ENCODE assay signal across 8 cellular contexts in the genomic region with DNA sequence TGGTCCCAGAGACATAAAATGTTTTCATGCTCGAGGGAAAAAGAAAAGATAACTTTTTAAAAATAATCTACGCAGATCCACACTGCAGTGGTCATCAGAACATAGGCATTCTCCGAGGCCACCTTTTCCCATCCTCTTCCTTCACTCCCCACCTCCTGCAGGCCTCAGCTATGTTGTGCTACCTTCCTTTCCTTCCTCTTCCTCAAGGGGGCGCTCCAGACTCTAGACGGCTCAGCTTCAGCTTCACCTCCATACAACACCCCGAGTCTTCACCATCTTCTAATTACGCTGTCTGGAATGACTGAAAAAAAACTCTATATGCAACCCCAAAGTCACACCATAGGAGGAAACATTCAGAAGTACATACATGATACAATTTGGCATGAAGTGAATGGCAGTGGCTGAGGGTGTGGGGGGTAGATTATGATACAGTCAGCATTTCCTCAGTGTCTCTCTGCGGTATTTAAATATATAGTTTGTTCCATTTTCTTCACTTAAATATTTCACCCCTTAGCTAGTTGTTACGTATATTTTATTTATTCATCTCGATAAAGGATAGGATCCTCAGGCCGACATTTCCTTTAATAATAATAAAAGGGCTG.
A peak's percentile ranks its signal among the peaks of the same experiment; 100 is the strongest.
DNase-seq lines count a peak whose midpoint lies in the region; ATAC-seq and TF ChIP-seq lines count a peak whose summit lies in the region.

No MANE protein-coding gene starts in this region.

- DNase-seq in CD4-positive, alpha-beta T cell = peak; percentile 5 to 56 (median 36)
- DNase-seq in NOMO-1 treated with DMSO at 0.1 percent for 48 hours (lab: John Stamatoyannopoulos, UW; ENCODE audit: unreplicated experiment) = peak; percentile 43
- DNase-seq in activated T-cell treated with anti-CD3 and anti-CD28 coated beads for 48 hours (ENCODE audit: low read depth) = peak; percentile 35
- peak; percentile 67 for DNase-seq in fibroblast of villous mesenchyme (ENCODE audit: low read depth)
- peak; percentile 57 for DNase-seq in prostate gland (ENCODE audit: low spot score)
- no peak for DNase-seq in GM19240 (ENCODE audit: insufficient read length, low spot score)

- no peak overlapping the region for H3K4me3 Mint-ChIP-seq in CD4-positive, alpha-beta T cell

- no peaks in the 10 kb centered on the region for H3K27me3 ChIP-seq in CD4-positive, alpha-beta T cell (ENCODE audit: control insufficient read depth, insufficient read depth, low read length)
- H3K27me3 ChIP-seq in prostate gland (replicated peaks; ENCODE audit: insufficient read depth) = no peaks in the 10 kb centered on the region

- TF ChIP-seq POLR2A in prostate gland (IDR thresholded peaks at IDR 0.05) = no peak

- no peak overlapping the region for H3K4me3 ChIP-seq in fibroblast of villous mesenchyme (ENCODE audit: low read depth, low read length)
- H3K4me3 ChIP-seq in prostate gland = no peak overlapping the region

- no peaks in the 10 kb centered on the region for H3K36me3 ChIP-seq in prostate gland

- H3K9me3 Mint-ChIP-seq in CD4-positive, alpha-beta T cell = no peaks in the 10 kb centered on the region

- peaks cover 2% of the 10 kb centered on the region for H3K4me1 ChIP-seq in prostate gland (replicated peaks)

- peak; percentile 31 for TF ChIP-seq CTCF in CD4-positive, alpha-beta T cell (IDR thresholded peaks at IDR 0.05)
- TF ChIP-seq CTCF in fibroblast of villous mesenchyme (IDR thresholded peaks at IDR 0.05; ENCODE audit: insufficient read depth, low read depth, low read length) = peak; percentile 82
- peak in 3 of 4 experiments; percentile 47 to 62 (median 60) for TF ChIP-seq CTCF in prostate gland (IDR thresholded peaks at IDR 0.05)

- no peak overlapping the region for H3K27ac Mint-ChIP-seq in CD4-positive, alpha-beta T cell

- no peaks in the 10 kb centered on the region for H3K36me3 Mint-ChIP-seq in CD4-positive, alpha-beta T cell (ENCODE audit: low read depth)

- no peak overlapping the region for H3K27ac ChIP-seq in CD4-positive, alpha-beta T cell (ENCODE audit: low read depth, low read length)
- no peak overlapping the region for H3K27ac ChIP-seq in prostate gland

- H3K27me3 Mint-ChIP-seq in CD4-positive, alpha-beta T cell = peaks cover 5% of the 10 kb centered on the region

- no peaks in the 10 kb centered on the region for H3K4me1 Mint-ChIP-seq in CD4-positive, alpha-beta T cell (ENCODE audit: low read depth)

- WGBS in prostate gland = 60% methylated on average over 11 of the region's 11 CpGs

- peak; percentile 62 for ATAC-seq in CD4-positive, alpha-beta T cell (ENCODE audit: poor library complexity)
- ATAC-seq in GM19372 (IDR thresholded peaks at IDR 0.05; ENCODE audit: low read depth, unreplicated experiment) (peak; percentile 95), HG03378 (IDR thresholded peaks at IDR 0.05; ENCODE audit: unreplicated experiment) (peak; percentile 89)

- CTCF ChIA-PET in CD4-positive, alpha-beta T cell (lab: Charles Lee) = interaction anchor here (1.1 to 1.7 kb wide), 5 partner anchors 11 to 586 kb away, joined by 3 to 6 read pairs (median 4); a partner anchor contains a TSS

- intact Hi-C loops in CD4-positive, alpha-beta T cell (cut with DNase I, micrococcal nuclease) = loop anchor here (1.0 to 2.0 kb wide), 2 partner anchors 586 to 589 kb away; no protein-coding TSS in a partner anchor
- intact Hi-C loops in prostate gland (cut with DNase I) = loop anchor here (10.0 kb wide), 1 partner anchor 579 kb away; a partner anchor contains a TSS

- H3K9me3 ChIP-seq in CD4-positive, alpha-beta T cell (ENCODE audit: control insufficient read depth, low read length) = no peaks in the 10 kb centered on the region
- no peaks in the 10 kb centered on the region for H3K9me3 ChIP-seq in prostate gland

- POLR2A ChIA-PET in CD4-positive, alpha-beta T cell (lab: Charles Lee) = interaction anchor here (1.0 to 1.1 kb wide), 2 partner anchors 583 to 587 kb away, joined by 3 read pairs; a partner anchor contains a TSS

Comparison
In these comparisons a context has a peak if more than half of its experiments do, and no peak if none do; other contexts are left out.
1. CTCF ChIP-seq: peak in every context shown above with its lines; median percentile 82 in fibroblast of villous mesenchyme; 60 in prostate gland; 31 in CD4-positive, alpha-beta T cell.